Comparison of ENCODE assay signal across 11 cellular contexts in the genomic region with DNA sequence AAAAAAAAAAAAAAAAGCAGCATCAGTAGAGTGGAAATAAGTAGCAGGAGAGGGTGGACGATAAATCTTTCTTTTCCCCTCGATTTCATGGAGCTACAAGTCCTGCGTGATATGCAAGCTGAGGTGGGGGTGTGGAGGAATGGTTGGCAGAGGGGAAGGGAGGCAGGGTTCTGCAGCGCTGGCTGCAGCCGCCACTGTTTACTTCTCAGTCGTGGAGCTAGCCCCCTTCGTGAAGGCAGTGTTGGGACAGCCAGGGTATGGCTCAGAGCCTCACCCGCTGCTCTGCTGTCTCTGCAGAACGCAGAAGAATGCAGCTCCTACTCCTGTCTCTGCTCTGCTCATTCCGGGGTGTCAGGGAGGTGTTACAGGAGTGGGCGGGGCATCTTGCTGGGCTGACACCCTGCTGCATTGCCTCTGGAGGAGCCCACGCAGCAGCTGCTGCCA.
DNase-seq lines count a peak whose midpoint lies in the region; ATAC-seq and TF ChIP-seq lines count a peak whose summit lies in the region.
"Had no signal": no experiment of that assay in that cellular context is flagged by ENCODE, and none has a peak within 500 bp of the region (broad histone marks: within the 10 kb centered on the region; RNA-seq: fewer than 3 reads in every experiment).

No MANE protein-coding gene starts in this region.

- no peaks in the 10 kb centered on the region for H3K27me3 Mint-ChIP-seq in WTC11 (ENCODE audit: low read depth)

- CTCF ChIA-PET in HEK293 (lab: Yijun Ruan, JAX): interaction anchor here (0.6 to 0.7 kb wide), 3 partner anchors 111 to 795 kb away, joined by 3 to 4 read pairs (median 3); no protein-coding TSS in a partner anchor
- CTCF ChIA-PET in WTC11 (lab: Charles Lee): interaction anchor here (0.9 to 1.0 kb wide), 2 partner anchors 105 to 220 kb away, joined by 3 read pairs; no protein-coding TSS in a partner anchor

- H3K36me3 ChIP-seq in HEK293 (ENCODE audit: control insufficient read depth in 2 of 2, insufficient read depth in 1 of 2, low read length in 2 of 2): no peaks in the 10 kb centered on the region
- H3K36me3 ChIP-seq in stomach smooth muscle (ENCODE audit: control insufficient read depth in 2 of 2, insufficient read depth in 2 of 2, low read length in 2 of 2): no peaks in the 10 kb centered on the region
- H3K36me3 ChIP-seq: neutrophil had no signal

- no peaks in the 10 kb centered on the region for H3K9me3 ChIP-seq in HEK293 (ENCODE audit: control insufficient read depth, insufficient read depth, low read depth, low read length)
- H3K9me3 ChIP-seq in stomach smooth muscle (ENCODE audit: control insufficient read depth in 2 of 2, low read length in 2 of 2): no peaks in the 10 kb centered on the region
- H3K9me3 ChIP-seq: neutrophil had no signal

- H3K9me3 Mint-ChIP-seq in WTC11: peaks cover 7% of the 10 kb centered on the region

- POLR2A ChIA-PET in HEK293 (lab: Yijun Ruan, JAX) (no interaction called here), WTC11 (lab: Charles Lee) (no interaction called here)

- TF ChIP-seq CTCF in HEK293 (tag by site-specific recombination; IDR thresholded peaks at IDR 0.05) (no peak), WTC11 (IDR thresholded peaks at IDR 0.05) (no peak)

- no peak overlapping the region for H3K27ac Mint-ChIP-seq in WTC11
- H3K27ac Mint-ChIP-seq: activated T-cell treated with anti-CD3 and anti-CD28 coated beads, Interleukin-2, amount 50 U/mL, for 72 hours had no signal

- ATAC-seq in WTC11 (peak; percentile 98), GM18861 (IDR thresholded peaks at IDR 0.05; ENCODE audit: unreplicated experiment) (no peak), GM21576 (IDR thresholded peaks at IDR 0.05; ENCODE audit: unreplicated experiment) (no peak)
- ATAC-seq: activated T-cell treated with anti-CD3 and anti-CD28 coated beads, Interleukin-2, amount 50 U/mL, for 72 hours had no signal

- H3K4me1 Mint-ChIP-seq in WTC11: peaks cover 36% of the 10 kb centered on the region

- H3K36me3 Mint-ChIP-seq in WTC11: peaks cover 5% of the 10 kb centered on the region

- DNase-seq in WTC11 (ENCODE audit: low spot score) (peak; percentile 56), iPS-NIHi7 (ENCODE audit: extremely low spot score) (peak; percentile 67), NCI-H128 (lab: John Stamatoyannopoulos, UW; ENCODE audit: unreplicated experiment) (no peak)
- DNase-seq: activated T-cell treated with anti-CD3 and anti-CD28 coated beads, Interleukin-2, amount 50 U/mL, for 72 hours; stimulated activated naive CD4-positive, alpha-beta T cell had no signal

- peak overlapping the region in 1 of 2 donors; percentile 3 for H3K9ac ChIP-seq in stomach smooth muscle (ENCODE audit: low read length in 2 of 2)

- H3K27me3 ChIP-seq in stomach smooth muscle (ENCODE audit: control insufficient read depth in 1 of 2, insufficient read depth in 2 of 2, low read length in 2 of 2): no peaks in the 10 kb centered on the region
- H3K27me3 ChIP-seq: neutrophil had no signal

- H3K4me3 Mint-ChIP-seq in WTC11: peak overlapping the region; percentile 56
- H3K4me3 Mint-ChIP-seq: activated T-cell treated with anti-CD3 and anti-CD28 coated beads, Interleukin-2, amount 50 U/mL, for 72 hours had no signal

- H3K27ac ChIP-seq in HEK293 (ENCODE audit: extremely low read depth, low read depth, low read length): no peak overlapping the region
- H3K27ac ChIP-seq in stomach smooth muscle (ENCODE audit: low read length): no peak overlapping the region
- H3K27ac ChIP-seq: neutrophil, SK-N-MC had no signal

- peaks cover 3% of the 10 kb centered on the region; the same call in 1 of the 2 replicates for H3K4me1 ChIP-seq in HEK293 (ENCODE audit: control insufficient read depth, insufficient read depth, low read length)
- H3K4me1 ChIP-seq in stomach smooth muscle (ENCODE audit: control insufficient read depth, insufficient read depth, low read length): no peaks in the 10 kb centered on the region

- peak overlapping the region; percentile 36 for H3K4me3 ChIP-seq in HEK293 (ENCODE audit: low read depth, low read length)
- peak overlapping the region; percentile 69 to 73 for H3K4me3 ChIP-seq in stomach smooth muscle (ENCODE audit: low read length in 2 of 2)
- H3K4me3 ChIP-seq: SK-N-MC had no signal

TF ChIP-seq in HEK293, 187 proteins besides CTCF, POLR2A, EP300 and RAD21 (continues in another document):
- TF ChIP-seq EGR2 (tag by site-specific recombination; IDR thresholded peaks at IDR 0.05; ENCODE audit: low read depth) (peak; percentile 49; the same call in 1 of the 2 replicates), ZBTB20 (tag by site-specific recombination; IDR thresholded peaks at IDR 0.05) (peak; percentile 96), ZNF792 (tag by site-specific recombination; IDR thresholded peaks at IDR 0.05) (peak; percentile 89), ZNF510 (tag by site-specific recombination; IDR thresholded peaks at IDR 0.05; ENCODE audit: insufficient replicate concordance) (no peak), SP2 (tag by site-specific recombination; IDR thresholded peaks at IDR 0.05) (no peak), ZNF362 (tag by site-specific recombination; IDR thresholded peaks at IDR 0.05) (peak; percentile 67; the same call in 1 of the 2 replicates), ZFHX2 (tag by site-specific recombination; conservative IDR thresholded peaks at IDR 0.05) (peak; percentile 65), SP3 (tag by site-specific recombination; IDR thresholded peaks at IDR 0.05) (peak; percentile 36), ZNF600 (tag by site-specific recombination; IDR thresholded peaks at IDR 0.05) (peak; percentile 67; the same call in 1 of the 2 replicates), OSR2 (tag by site-specific recombination; IDR thresholded peaks at IDR 0.05) (peak; percentile 28; the same call in 1 of the 2 replicates), ZNF335 (tag by site-specific recombination; conservative IDR thresholded peaks at IDR 0.05) (peak; percentile 46), SCRT2 (tag by site-specific recombination; IDR thresholded peaks at IDR 0.05) (0 out of 2 replicates have a peak, but pooled peaks have one; percentile 33)

TF ChIP-seq in WTC11, 78 proteins besides CTCF, POLR2A, EP300 and RAD21 (continues in another document):
- TF ChIP-seq, protein P1, sequence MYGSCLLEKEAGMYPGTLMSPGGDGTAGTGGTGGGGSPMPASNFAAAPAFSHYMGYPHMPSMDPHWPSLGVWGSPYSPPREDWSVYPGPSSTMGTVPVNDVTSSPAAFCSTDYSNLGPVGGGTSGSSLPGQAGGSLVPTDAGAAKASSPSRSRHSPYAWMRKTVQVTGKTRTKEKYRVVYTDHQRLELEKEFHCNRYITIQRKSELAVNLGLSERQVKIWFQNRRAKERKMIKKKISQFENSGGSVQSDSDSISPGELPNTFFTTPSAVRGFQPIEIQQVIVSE (CRISPR knock-in tag; IDR thresholded peaks at IDR 0.05; ENCODE audit: borderline replicate concordance): no peak
- TF ChIP-seq, protein P2, sequence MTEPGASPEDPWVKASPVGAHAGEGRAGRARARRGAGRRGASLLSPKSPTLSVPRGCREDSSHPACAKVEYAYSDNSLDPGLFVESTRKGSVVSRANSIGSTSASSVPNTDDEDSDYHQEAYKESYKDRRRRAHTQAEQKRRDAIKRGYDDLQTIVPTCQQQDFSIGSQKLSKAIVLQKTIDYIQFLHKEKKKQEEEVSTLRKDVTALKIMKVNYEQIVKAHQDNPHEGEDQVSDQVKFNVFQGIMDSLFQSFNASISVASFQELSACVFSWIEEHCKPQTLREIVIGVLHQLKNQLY (CRISPR knock-in tag; IDR thresholded peaks at IDR 0.05): no peak
- TF ChIP-seq, protein P3, sequence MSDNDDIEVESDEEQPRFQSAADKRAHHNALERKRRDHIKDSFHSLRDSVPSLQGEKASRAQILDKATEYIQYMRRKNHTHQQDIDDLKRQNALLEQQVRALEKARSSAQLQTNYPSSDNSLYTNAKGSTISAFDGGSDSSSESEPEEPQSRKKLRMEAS (CRISPR knock-in tag; IDR thresholded peaks at IDR 0.05): no peak
- TF ChIP-seq ATF1 (CRISPR knock-in tag; IDR thresholded peaks at IDR 0.05) (no peak), ZNF671 (CRISPR knock-in tag; IDR thresholded peaks at IDR 0.05) (no peak), ZNF423 (CRISPR knock-in tag; IDR thresholded peaks at IDR 0.05) (no peak), TEAD1 (CRISPR knock-in tag; IDR thresholded peaks at IDR 0.05) (no peak), RELA (CRISPR knock-in tag; IDR thresholded peaks at IDR 0.05; ENCODE audit: borderline replicate concordance) (no peak), E2F1 (CRISPR knock-in tag; IDR thresholded peaks at IDR 0.05) (no peak)
- TF ChIP-seq, protein P4, sequence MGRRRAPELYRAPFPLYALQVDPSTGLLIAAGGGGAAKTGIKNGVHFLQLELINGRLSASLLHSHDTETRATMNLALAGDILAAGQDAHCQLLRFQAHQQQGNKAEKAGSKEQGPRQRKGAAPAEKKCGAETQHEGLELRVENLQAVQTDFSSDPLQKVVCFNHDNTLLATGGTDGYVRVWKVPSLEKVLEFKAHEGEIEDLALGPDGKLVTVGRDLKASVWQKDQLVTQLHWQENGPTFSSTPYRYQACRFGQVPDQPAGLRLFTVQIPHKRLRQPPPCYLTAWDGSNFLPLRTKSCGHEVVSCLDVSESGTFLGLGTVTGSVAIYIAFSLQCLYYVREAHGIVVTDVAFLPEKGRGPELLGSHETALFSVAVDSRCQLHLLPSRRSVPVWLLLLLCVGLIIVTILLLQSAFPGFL (CRISPR knock-in tag; IDR thresholded peaks at IDR 0.05; ENCODE audit: borderline replicate concordance): no peak
- TF ChIP-seq, protein P5, sequence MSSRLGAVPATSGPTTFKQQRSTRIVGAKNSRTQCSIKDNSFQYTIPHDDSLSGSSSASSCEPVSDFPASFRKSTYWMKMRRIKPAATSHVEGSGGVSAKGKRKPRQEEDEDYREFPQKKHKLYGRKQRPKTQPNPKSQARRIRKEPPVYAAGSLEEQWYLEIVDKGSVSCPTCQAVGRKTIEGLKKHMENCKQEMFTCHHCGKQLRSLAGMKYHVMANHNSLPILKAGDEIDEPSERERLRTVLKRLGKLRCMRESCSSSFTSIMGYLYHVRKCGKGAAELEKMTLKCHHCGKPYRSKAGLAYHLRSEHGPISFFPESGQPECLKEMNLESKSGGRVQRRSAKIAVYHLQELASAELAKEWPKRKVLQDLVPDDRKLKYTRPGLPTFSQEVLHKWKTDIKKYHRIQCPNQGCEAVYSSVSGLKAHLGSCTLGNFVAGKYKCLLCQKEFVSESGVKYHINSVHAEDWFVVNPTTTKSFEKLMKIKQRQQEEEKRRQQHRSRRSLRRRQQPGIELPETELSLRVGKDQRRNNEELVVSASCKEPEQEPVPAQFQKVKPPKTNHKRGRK (CRISPR knock-in tag; IDR thresholded peaks at IDR 0.05; ENCODE audit: borderline replicate concordance): no peak
